Comparison of ENCODE assay signal across 17 cellular contexts in genomic region chr3:71341721-71342120, GRCh38.
DNase-seq lines count a peak whose midpoint lies in the region; ATAC-seq and TF ChIP-seq lines count a peak whose summit lies in the region.
"Had no signal": no experiment of that assay in that cellular context is flagged by ENCODE, and none has a peak within 500 bp of the region (broad histone marks: within the 10 kb centered on the region; RNA-seq: fewer than 3 reads in every experiment).

No MANE protein-coding gene starts in this region.

- H2AFZ ChIP-seq in ACC112 (ENCODE audit: low read length, unreplicated experiment) = no peak overlapping the region

- peak overlapping the region; percentile 27; the same call in 1 of the 2 replicates for H3K4me3 Mint-ChIP-seq in HFFc6
- H3K4me3 Mint-ChIP-seq: activated CD4-positive, alpha-beta memory T cell treated with anti-CD3 and anti-CD28 coated beads, Interleukin-2, amount 10 ng/mL, durations not matched to agents 7 days and 5 days; brain had no signal

- H3K27me3 Mint-ChIP-seq in HFFc6 (ENCODE audit: insufficient read depth) = no peaks in the 10 kb centered on the region
- H3K27me3 Mint-ChIP-seq: activated CD4-positive, alpha-beta memory T cell treated with anti-CD3 and anti-CD28 coated beads, Interleukin-2, amount 10 ng/mL, durations not matched to agents 7 days and 5 days; brain had no signal

- H3K4me1 ChIP-seq in ACC112 (ENCODE audit: control insufficient read depth, insufficient read depth, low read length, unreplicated experiment) = peaks cover 13% of the 10 kb centered on the region

- H3K79me2 ChIP-seq in ACC112 (ENCODE audit: control insufficient read depth, insufficient read depth, low read length, unreplicated experiment) = no peaks in the 10 kb centered on the region

- H3K36me3 Mint-ChIP-seq in HFFc6 (ENCODE audit: low read depth) = peaks cover 7% of the 10 kb centered on the region

- intact Hi-C loops in Right ventricle myocardium superior (cut with DNase I) = no loop called here

- H3K36me3 ChIP-seq in ACC112 (ENCODE audit: insufficient read depth, low read length) = peaks cover 6% of the 10 kb centered on the region; the same call in 1 of the 2 replicates
- H3K36me3 ChIP-seq in brain microvascular endothelial cell (replicated peaks) = no peaks in the 10 kb centered on the region
- H3K36me3 ChIP-seq: ovary had no signal

- in situ Hi-C loops in brain microvascular endothelial cell (cut with HindIII; ENCODE audit: low pct_ligation_motif_present, low sequenced_read_pairs) = no loop called here

- TF ChIP-seq CTCF in HFFc6 (IDR thresholded peaks at IDR 0.05) (no peak), brain microvascular endothelial cell (IDR thresholded peaks at IDR 0.05; ENCODE audit: low read depth, low read length, missing control alignments) (no peak)

- ATAC-seq in HG02588 (IDR thresholded peaks at IDR 0.05; ENCODE audit: unreplicated experiment) (no peak), Right ventricle myocardium superior (ENCODE audit: poor library complexity) (no peak)
- ATAC-seq: Right ventricle myocardium inferior had no signal

- peak overlapping the region; percentile 57 for H3K27ac Mint-ChIP-seq in HFFc6
- H3K27ac Mint-ChIP-seq: activated CD4-positive, alpha-beta memory T cell treated with anti-CD3 and anti-CD28 coated beads, Interleukin-2, amount 10 ng/mL, durations not matched to agents 7 days and 5 days; activated T-helper 2 cell treated with anti-CD3 and anti-CD28 coated beads, Interferon-gamma antibody, Interleukin-2, Interleukin-4, amounts not matched to agents 10 μg/mL and 5 μg/mL and 100 μg/mL, durations not matched to agents 14 hours and 24 hours and 36 hours; brain had no signal

- H3K27ac ChIP-seq in ACC112 (ENCODE audit: low read depth, low read length) (peak overlapping the region; percentile 67), brain microvascular endothelial cell (no peak overlapping the region)
- H3K27ac ChIP-seq: KMS-11, ovary, tibial nerve had no signal

- no peaks in the 10 kb centered on the region for H3K27me3 ChIP-seq in ACC112 (ENCODE audit: insufficient read depth, low read length)
- no peaks in the 10 kb centered on the region for H3K27me3 ChIP-seq in brain microvascular endothelial cell (replicated peaks)
- H3K27me3 ChIP-seq: ovary, tibial nerve had no signal

- H3K9me3 Mint-ChIP-seq in HFFc6 = peaks cover 7% of the 10 kb centered on the region

- peak; percentile 64 for DNase-seq in HFFc6
- DNase-seq in brain microvascular endothelial cell = peak; percentile 51
- peak; percentile 66 for DNase-seq in glomerular visceral epithelial cell (ENCODE audit: extremely low spot score)
- no peak for DNase-seq in Right ventricle myocardium superior
- DNase-seq in mucosa of gallbladder (ENCODE audit: low spot score) = no peak
- no peak for DNase-seq in NCI-H345 treated with DMSO at 0.1 percent for 48 hours (lab: John Stamatoyannopoulos, UW; ENCODE audit: unreplicated experiment)
- DNase-seq: activated CD4-positive, alpha-beta memory T cell treated with anti-CD3 and anti-CD28 coated beads, Interleukin-2, amount 10 ng/mL, durations not matched to agents 7 days and 5 days; mesendoderm; NCI-H187 treated with DMSO at 0.1 percent for 48 hours; ovary had no signal

- peaks cover 37% of the 10 kb centered on the region for H3K4me1 Mint-ChIP-seq in HFFc6 (ENCODE audit: low read depth)
- H3K4me1 Mint-ChIP-seq: activated CD4-positive, alpha-beta memory T cell treated with anti-CD3 and anti-CD28 coated beads, Interleukin-2, amount 10 ng/mL, durations not matched to agents 7 days and 5 days had no signal

- H3K4me3 ChIP-seq in ACC112 (ENCODE audit: low read depth, low read length) (no peak overlapping the region), brain microvascular endothelial cell (ENCODE audit: low read depth, low read length) (no peak overlapping the region)
- H3K4me3 ChIP-seq: ovary, tibial nerve had no signal

Comparison
In these comparisons a context has a peak if more than half of its experiments do, and no peak if none do; other contexts are left out.
1. DNase-seq: peak in HFFc6 (single experiment), brain microvascular endothelial cell (single experiment) and glomerular visceral epithelial cell (single experiment); none in Right ventricle myocardium superior (single experiment), mucosa of gallbladder (single experiment) and NCI-H345 treated with DMSO at 0.1 percent for 48 hours (single experiment).